ENCODE assay signal across 14 cellular contexts in the genomic region with DNA sequence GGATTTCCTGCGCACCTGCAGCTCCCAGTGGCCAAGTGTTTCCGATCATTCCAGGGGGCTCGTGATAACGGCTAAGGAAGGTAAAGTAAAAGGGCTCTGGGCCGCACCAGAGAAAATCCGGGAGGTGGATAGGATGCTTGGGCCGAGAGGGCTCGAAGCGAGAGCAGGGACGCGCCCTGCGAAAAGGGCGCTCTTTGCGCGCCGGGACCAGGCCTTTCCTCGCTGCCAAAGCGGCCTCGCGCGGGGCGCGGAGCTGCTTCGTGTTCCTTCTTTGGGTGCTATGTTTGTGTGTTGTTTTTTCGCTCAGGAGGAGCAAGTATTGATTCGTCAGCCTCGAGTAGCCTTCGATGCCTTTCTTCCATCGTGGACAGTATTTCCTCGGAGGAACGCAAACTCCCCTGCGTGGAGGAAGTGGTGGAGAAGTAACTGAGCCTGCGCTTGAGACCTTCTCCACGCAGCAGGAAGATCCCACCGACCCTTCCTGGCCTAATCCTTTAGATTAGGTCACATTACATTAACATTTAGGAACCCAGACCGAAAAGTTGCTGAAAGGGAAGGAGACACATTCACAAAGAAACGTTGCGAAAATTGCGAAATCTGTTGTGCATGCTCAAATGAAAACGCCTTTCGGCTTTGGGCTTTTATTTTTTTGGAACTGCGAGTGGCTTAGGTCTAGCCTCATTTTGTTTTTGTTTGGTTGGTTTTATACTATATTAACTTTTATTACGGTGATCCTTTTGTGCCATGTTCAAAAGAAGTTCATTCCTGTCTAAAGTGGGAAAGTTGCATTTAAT. TPM values are rescaled to one million over a fixed set of nuclear protein-coding genes. Genes with fewer than 3 reads are reported as not detected.
A peak's percentile ranks its signal among the peaks of the same experiment; 100 is the strongest.
DNase-seq lines count a peak whose midpoint lies in the region; TF ChIP-seq lines count a peak whose summit lies in the region.
"Had no signal": no experiment of that assay in that cellular context is flagged by ENCODE, and none has a peak within 500 bp of the region (broad histone marks: within the 10 kb centered on the region; RNA-seq: fewer than 3 reads in every experiment).

No MANE protein-coding gene starts in this region.

- intact Hi-C loops in dorsolateral prefrontal cortex (cut with DNase I) = no loop called here

- TF ChIP-seq CTCF in dorsolateral prefrontal cortex (IDR thresholded peaks at IDR 0.05 in 54 of 56, conservative IDR thresholded peaks at IDR 0.05 in 2 of 56; ENCODE audit: low read depth in 1 of 56, partially characterized antibody in 56 of 56) = no peak

- H3K9me3 ChIP-seq in HUES64 (ENCODE audit: insufficient read depth, low read depth, low read length) = no peaks in the 10 kb centered on the region
- H3K9me3 ChIP-seq in skeletal muscle satellite cell (replicated peaks; ENCODE audit: low read length) = no peaks in the 10 kb centered on the region
- H3K9me3 ChIP-seq: transverse colon had no signal

- H3K4me3 ChIP-seq in HUES64 (ENCODE audit: low read length) = peak overlapping the region; percentile 43
- H3K4me3 ChIP-seq in dorsolateral prefrontal cortex = peak overlapping the region in 31 of 59 donors; percentile 6 to 56 (median 25)
- peak overlapping the region; percentile 72 for H3K4me3 ChIP-seq in skeletal muscle satellite cell (ENCODE audit: low read length)
- H3K4me3 ChIP-seq: transverse colon had no signal

- no peak overlapping the region for H3K9ac ChIP-seq in HUES64 (ENCODE audit: low read depth, low read length)
- H3K9ac ChIP-seq in skeletal muscle satellite cell (ENCODE audit: low read depth, low read length) = peak overlapping the region; percentile 95
- H3K9ac ChIP-seq: parathyroid adenoma had no signal

- H3K4me1 ChIP-seq in HUES64 (ENCODE audit: insufficient read depth, low read length) = peaks cover 47% of the 10 kb centered on the region
- peaks cover 78% of the 10 kb centered on the region for H3K4me1 ChIP-seq in skeletal muscle satellite cell (ENCODE audit: control insufficient read depth, insufficient read depth, low read length)
- H3K4me1 ChIP-seq: parathyroid adenoma, transverse colon had no signal

- peaks cover 99% of the 10 kb centered on the region for H3K27me3 ChIP-seq in HUES64 (ENCODE audit: insufficient read depth, low read length)
- peaks cover 0 to 65% (median 40%) of the 10 kb centered on the region in 45 donors for H3K27me3 ChIP-seq in dorsolateral prefrontal cortex
- no peaks in the 10 kb centered on the region for H3K27me3 ChIP-seq in skeletal muscle satellite cell (ENCODE audit: control insufficient read depth, insufficient read depth, low read length)

- peak overlapping the region; percentile 79 for H3K4me2 ChIP-seq in skeletal muscle satellite cell (ENCODE audit: low read length)

- WGBS in HUES64 = 8% methylated on average over 43 of the region's 43 CpGs

- no peak overlapping the region for H3K27ac ChIP-seq in HUES64 (ENCODE audit: low read depth, low read length)
- H3K27ac ChIP-seq in dorsolateral prefrontal cortex = no peak overlapping the region
- H3K27ac ChIP-seq: parathyroid adenoma, transverse colon had no signal

- DNase-seq in dorsolateral prefrontal cortex (no peak), left kidney (ENCODE audit: low read depth, low spot score) (peak; percentile 54), H4 (ENCODE audit: low spot score) (no peak)
- no peak for DNase-seq in stimulated activated CD4-positive, alpha-beta T cell treated with anti-CD3 and anti-CD28 coated beads, Interleukin-1b, Interleukin-23, amount 100 ng/mL, for 48 hours
- DNase-seq in effector CD4-positive, alpha-beta T cell = no peak
- DNase-seq: activated T-cell treated with anti-CD3 and anti-CD28 coated beads, Interleukin-2, amount 50 U/mL, for 48 hours; central memory CD4-positive, alpha-beta T cell; hippocampal formation; KG1; NCI-H226; transverse colon had no signal

- H3K36me3 ChIP-seq in HUES64 (ENCODE audit: insufficient read depth, low read length) (no peaks in the 10 kb centered on the region), skeletal muscle satellite cell (ENCODE audit: insufficient read depth, low read length) (no peaks in the 10 kb centered on the region)
- H3K36me3 ChIP-seq: transverse colon had no signal

RNA-seq across cellular contexts. Expression of a gene that starts 1.3 kb away (rescaled TPM):
- polyA plus RNA-seq in HUES64 (2013, experiment 1 of 2) = not detected
- polyA plus RNA-seq in HUES64 (2013, experiment 2 of 2) = not detected
- total RNA-seq in dorsolateral prefrontal cortex = under 1 TPM in 3 of 120 experiments, not detected in 117; 0.29 to 0.43 (median 0.41) TPM
- under 0.01 and 2.0 TPM in 2 replicates for total RNA-seq in skeletal muscle satellite cell (2012; rRNA removed)
- total RNA-seq in H4 (2014; rRNA removed; shearing (Covaris generic)) = not detected in 2 replicates

RNA-seq across cellular contexts. Expression of a gene that starts 8.0 kb away (rescaled TPM):
- polyA plus RNA-seq in HUES64 (2013, experiment 1 of 2) = not detected
- not detected for polyA plus RNA-seq in HUES64 (2013, experiment 2 of 2)
- total RNA-seq in dorsolateral prefrontal cortex = not detected
- 3.0 and 16.4 TPM in 2 replicates for total RNA-seq in skeletal muscle satellite cell (2012; rRNA removed)
- total RNA-seq in H4 (2014; rRNA removed; shearing (Covaris generic)) = not detected in 2 replicates
- total RNA-seq: transverse colon had no signal
